Comparison of ENCODE assay signal across 1 cellular context in genomic region chr22:49103314-49104052, GRCh38.
TF ChIP-seq lines count a peak whose summit lies in the region.

No MANE protein-coding gene starts in this region.

TF ChIP-seq in GM23338, 12 proteins besides CTCF, POLR2A, EP300 and RAD21 (continued from another document):
- no peak for TF ChIP-seq ZNF462 (CRISPR knock-in tag; IDR thresholded peaks at IDR 0.05)
- TF ChIP-seq EZH2 (IDR thresholded peaks at IDR 0.05; ENCODE audit: low read depth, unreplicated experiment): no peak
- TF ChIP-seq NANOG (IDR thresholded peaks at IDR 0.05; ENCODE audit: borderline replicate concordance): no peak
- no peak for TF ChIP-seq JUNB (IDR thresholded peaks at IDR 0.05; ENCODE audit: unreplicated experiment)
- TF ChIP-seq STAT1 (IDR thresholded peaks at IDR 0.05; ENCODE audit: unreplicated experiment): no peak
